22 cellular contexts compared by ENCODE assay signal in genomic region chr3:16463119-16463518, GRCh38. TPM values are rescaled to one million over a fixed set of nuclear protein-coding genes. Genes with fewer than 3 reads are reported as not detected.
DNase-seq lines count a peak whose midpoint lies in the region; ATAC-seq and TF ChIP-seq lines count a peak whose summit lies in the region.
"Had no signal": no experiment of that assay in that cellular context is flagged by ENCODE, and none has a peak within 500 bp of the region (broad histone marks: within the 10 kb centered on the region; RNA-seq: fewer than 3 reads in every experiment).

No MANE protein-coding gene starts in this region.

- H3K9me2 ChIP-seq in MM.1S (replicated peaks; ENCODE audit: insufficient read depth, low read length) = no peaks in the 10 kb centered on the region

- no peak for DNase-seq in activated CD4-positive, alpha-beta T cell treated with anti-CD3 and anti-CD28 coated beads, Interleukin-2, amount 10 ng/mL, durations not matched to agents 7 days and 5 days
- DNase-seq in activated CD4-positive, alpha-beta T cell treated with anti-CD3 and anti-CD28 coated beads for 1 hour = no peak
- DNase-seq in Jurkat, Clone E6-1 (ENCODE audit: low read depth, low spot score) = no peak
- DNase-seq in activated naive CD4-positive, alpha-beta T cell treated with anti-CD3 and anti-CD28 coated beads, Interleukin-2, amount 50 U/mL, for 72 hours (ENCODE audit: low spot score in 2 of 2) = no peak
- DNase-seq in nephron progenitor cell (no peak), SHP77 (lab: John Stamatoyannopoulos, UW) (no peak), MM.1S (no peak), mesenchymal stem cell (no peak)
- DNase-seq: dermis blood vessel endothelial cell; DMS53; foreskin melanocyte; HCEC 1CT; naive B cell; NCI-H146; PC-3; stimulated activated naive CD8-positive, alpha-beta T cell treated with anti-CD3 and anti-CD28 coated beads, Interleukin-15, Interleukin-2, amounts not matched to agents 100 U/mL and 50 U/mL, for 24 hours; T1000; upper lobe of left lung had no signal

- WGBS in mesenchymal stem cell = 100% methylated on average over 1 of the region's 1 CpG

- H2BK5ac ChIP-seq in mesenchymal stem cell (ENCODE audit: low read depth, low read length, poor library complexity, severe bottlenecking) = no peak overlapping the region

- ATAC-seq in activated naive CD4-positive, alpha-beta T cell treated with anti-CD3 and anti-CD28 coated beads, Interleukin-2, amount 50 U/mL, for 72 hours = peak; percentile 29 to 34
- ATAC-seq: A549, PC-3 had no signal

- H4K20me1 ChIP-seq in MM.1S (ENCODE audit: insufficient read depth, low read length) = no peaks in the 10 kb centered on the region

- H2AK5ac ChIP-seq in mesenchymal stem cell (ENCODE audit: low read length, severe bottlenecking) = no peak overlapping the region

- H3K9me3 Mint-ChIP-seq in activated CD4-positive, alpha-beta T cell treated with anti-CD3 and anti-CD28 coated beads, Interleukin-2, amount 10 ng/mL, durations not matched to agents 7 days and 5 days = no peaks in the 10 kb centered on the region
- H3K9me3 Mint-ChIP-seq in activated naive CD4-positive, alpha-beta T cell treated with anti-CD3 and anti-CD28 coated beads, Interleukin-2, amount 50 U/mL, for 72 hours = no peaks in the 10 kb centered on the region
- peaks cover 29% of the 10 kb centered on the region for H3K9me3 Mint-ChIP-seq in nephron progenitor cell

- H3K4me3 Mint-ChIP-seq in activated CD4-positive, alpha-beta T cell treated with anti-CD3 and anti-CD28 coated beads, Interleukin-2, amount 10 ng/mL, durations not matched to agents 7 days and 5 days = peak overlapping the region; percentile 2
- H3K4me3 Mint-ChIP-seq in nephron progenitor cell = no peak overlapping the region
- H3K4me3 Mint-ChIP-seq: memory B cell had no signal

- H2BK120ac ChIP-seq in mesenchymal stem cell (ENCODE audit: low read depth, low read length) = no peak overlapping the region

- H2BK12ac ChIP-seq in mesenchymal stem cell (ENCODE audit: low read length in 2 of 2) = no peak overlapping the region

- no peak overlapping the region for H3K23ac ChIP-seq in mesenchymal stem cell (ENCODE audit: low read length in 2 of 2)

- no peak overlapping the region for H4K91ac ChIP-seq in mesenchymal stem cell (ENCODE audit: low read length)

- peaks cover 55% of the 10 kb centered on the region for H3K4me1 Mint-ChIP-seq in activated CD4-positive, alpha-beta T cell treated with anti-CD3 and anti-CD28 coated beads, Interleukin-2, amount 10 ng/mL, durations not matched to agents 7 days and 5 days
- H3K4me1 Mint-ChIP-seq in nephron progenitor cell = peaks cover 42% of the 10 kb centered on the region

- CTCF ChIA-PET in activated CD4-positive, alpha-beta T cell treated with anti-CD3 and anti-CD28 coated beads, Interleukin-2, amount 10 ng/mL, durations not matched to agents 7 days and 5 days (lab: Charles Lee) = no interaction called here

- POLR2A ChIA-PET in activated CD4-positive, alpha-beta T cell treated with anti-CD3 and anti-CD28 coated beads, Interleukin-2, amount 10 ng/mL, durations not matched to agents 7 days and 5 days (lab: Charles Lee) = no interaction called here

- peak overlapping the region; percentile 0; the same call in 1 of the 2 replicates for H3K4me3 ChIP-seq in Jurkat, Clone E6-1 (ENCODE audit: low read length)
- no peak overlapping the region for H3K4me3 ChIP-seq in MM.1S (ENCODE audit: low read length)
- H3K4me3 ChIP-seq in mesenchymal stem cell (ENCODE audit: insufficient read depth in 1 of 2, low read depth in 1 of 2, low read length in 2 of 2) = no peak overlapping the region
- H3K4me3 ChIP-seq: A549, upper lobe of left lung had no signal

- no peak overlapping the region for H3K18ac ChIP-seq in mesenchymal stem cell (ENCODE audit: low read depth in 1 of 2, low read length in 2 of 2)

- no peaks in the 10 kb centered on the region for H3K27me3 Mint-ChIP-seq in activated CD4-positive, alpha-beta T cell treated with anti-CD3 and anti-CD28 coated beads, Interleukin-2, amount 10 ng/mL, durations not matched to agents 7 days and 5 days
- H3K27me3 Mint-ChIP-seq in nephron progenitor cell (ENCODE audit: low read depth, poor library complexity) = peaks cover 10% of the 10 kb centered on the region
- H3K27me3 Mint-ChIP-seq: naive B cell had no signal

- H3K27me3 ChIP-seq in MM.1S (replicated peaks; ENCODE audit: insufficient read depth, low read length) (no peaks in the 10 kb centered on the region), mesenchymal stem cell (ENCODE audit: control insufficient read depth in 1 of 2, insufficient read depth in 1 of 2, low read length in 2 of 2) (no peaks in the 10 kb centered on the region)
- H3K27me3 ChIP-seq: upper lobe of left lung had no signal

- no peak overlapping the region for H2BK15ac ChIP-seq in mesenchymal stem cell (ENCODE audit: low read depth, poor library complexity, severe bottlenecking)

- no peak overlapping the region for H3K14ac ChIP-seq in mesenchymal stem cell (ENCODE audit: low read length in 2 of 2)

- H2AFZ ChIP-seq in MM.1S (ENCODE audit: low read length) (no peak overlapping the region), mesenchymal stem cell (ENCODE audit: low read depth, low read length) (no peak overlapping the region)
- H2AFZ ChIP-seq: parathyroid adenoma had no signal

- TF ChIP-seq CTCF in nephron progenitor cell (IDR thresholded peaks at IDR 0.05) (no peak), MM.1S (IDR thresholded peaks at IDR 0.05; ENCODE audit: low read length) (no peak)

- peaks cover 35% of the 10 kb centered on the region for H3K79me1 ChIP-seq in mesenchymal stem cell (replicated peaks; ENCODE audit: low read length, poor library complexity, severe bottlenecking)

- no peaks in the 10 kb centered on the region for H3K9me3 ChIP-seq in MM.1S (replicated peaks; ENCODE audit: insufficient read depth, low read length)
- H3K9me3 ChIP-seq in mesenchymal stem cell (ENCODE audit: control insufficient read depth, low read length) = no peaks in the 10 kb centered on the region
- H3K9me3 ChIP-seq: A549, upper lobe of left lung had no signal

- H3K27ac Mint-ChIP-seq in activated CD4-positive, alpha-beta T cell treated with anti-CD3 and anti-CD28 coated beads, Interleukin-2, amount 10 ng/mL, durations not matched to agents 7 days and 5 days = peak overlapping the region; percentile 64
- peak overlapping the region; percentile 72 to 73 for H3K27ac Mint-ChIP-seq in activated naive CD4-positive, alpha-beta T cell treated with anti-CD3 and anti-CD28 coated beads, Interleukin-2, amount 50 U/mL, for 72 hours
- H3K27ac Mint-ChIP-seq in nephron progenitor cell = peak overlapping the region; percentile 6
- H3K27ac Mint-ChIP-seq: memory B cell had no signal

- no peak overlapping the region for H4K8ac ChIP-seq in mesenchymal stem cell (ENCODE audit: low read length)

- H3K36me3 ChIP-seq in MM.1S (replicated peaks; ENCODE audit: insufficient read depth, low read length) (no peaks in the 10 kb centered on the region), mesenchymal stem cell (ENCODE audit: control insufficient read depth in 1 of 2, insufficient read depth in 2 of 2, low read depth in 1 of 2, low read length in 2 of 2) (peaks cover 10 to 21% of the 10 kb centered on the region in 2 experiments)
- H3K36me3 ChIP-seq: upper lobe of left lung had no signal

- H3K4ac ChIP-seq in mesenchymal stem cell (ENCODE audit: low read depth in 1 of 2, low read length in 2 of 2) = no peak overlapping the region

- H3K9ac ChIP-seq in MM.1S (ENCODE audit: low read length) = no peak overlapping the region
- H3K9ac ChIP-seq in mesenchymal stem cell (ENCODE audit: low read length) = no peak overlapping the region
- H3K9ac ChIP-seq: parathyroid adenoma had no signal

- H3K27ac ChIP-seq in MM.1S (ENCODE audit: low read length) (no peak overlapping the region), mesenchymal stem cell (ENCODE audit: low read length, poor library complexity, severe bottlenecking) (no peak overlapping the region)
- H3K27ac ChIP-seq: A549, C4-2B, parathyroid adenoma had no signal

- H3K79me2 ChIP-seq in MM.1S (ENCODE audit: low read length) = no peaks in the 10 kb centered on the region
- H3K79me2 ChIP-seq: parathyroid adenoma had no signal

- H3K4me2 ChIP-seq in MM.1S (ENCODE audit: low read depth, low read length) = no peak overlapping the region
- H3K4me2 ChIP-seq in mesenchymal stem cell (ENCODE audit: low read length, poor library complexity, severe bottlenecking) = no peak overlapping the region
- H3K4me2 ChIP-seq: A549 had no signal

- H3K4me1 ChIP-seq in MM.1S (ENCODE audit: low read length) = no peaks in the 10 kb centered on the region
- H3K4me1 ChIP-seq in mesenchymal stem cell (ENCODE audit: control insufficient read depth, insufficient read depth, low read depth, low read length) = peaks cover 2% of the 10 kb centered on the region
- H3K4me1 ChIP-seq: A549, parathyroid adenoma had no signal

- H3K36me3 Mint-ChIP-seq in activated CD4-positive, alpha-beta T cell treated with anti-CD3 and anti-CD28 coated beads, Interleukin-2, amount 10 ng/mL, durations not matched to agents 7 days and 5 days (ENCODE audit: low read depth) = peaks cover 43% of the 10 kb centered on the region
- peaks cover 21 to 52% of the 10 kb centered on the region in 2 donors for H3K36me3 Mint-ChIP-seq in activated naive CD4-positive, alpha-beta T cell treated with anti-CD3 and anti-CD28 coated beads, Interleukin-2, amount 50 U/mL, for 72 hours
- peaks cover 22% of the 10 kb centered on the region for H3K36me3 Mint-ChIP-seq in nephron progenitor cell (ENCODE audit: low read depth)

- H3F3A ChIP-seq in MM.1S (ENCODE audit: insufficient read depth, low read length) = no peaks in the 10 kb centered on the region

RNA-seq across cellular contexts. Expression of gene RFTN1, which starts 50.4 kb away (rescaled TPM):
- total RNA-seq in activated CD4-positive, alpha-beta T cell treated with anti-CD3 and anti-CD28 coated beads, Interleukin-2, amount 10 ng/mL, durations not matched to agents 7 days and 5 days = 10 to 100 TPM; 57.3 to 57.9 TPM
- polyA plus RNA-seq in Jurkat, Clone E6-1 (2012; ENCODE audit: insufficient read depth, insufficient read length) = 16.2 TPM
- 100 to 1,000 TPM in 1 of 2 donors, 10 to 100 TPM in 1; 94.3 to 111 TPM for total RNA-seq in activated naive CD4-positive, alpha-beta T cell treated with anti-CD3 and anti-CD28 coated beads, Interleukin-2, amount 50 U/mL, for 72 hours
- polyA plus RNA-seq in mesenchymal stem cell (2013, experiment 1 of 2) = 256 TPM
- polyA plus RNA-seq in mesenchymal stem cell (2013, experiment 2 of 2) = 261 TPM

Comparison
In these comparisons a context has a peak if more than half of its experiments do, and no peak if none do; other contexts are left out.
1. H3K27ac Mint-ChIP-seq: peak in every context shown above with its lines; median percentile 72 in activated naive CD4-positive, alpha-beta T cell treated with anti-CD3 and anti-CD28 coated beads, Interleukin-2, amount 50 U/mL, for 72 hours; 64 in activated CD4-positive, alpha-beta T cell treated with anti-CD3 and anti-CD28 coated beads, Interleukin-2, amount 10 ng/mL, durations not matched to agents 7 days and 5 days; 6 in nephron progenitor cell.